In the genomic region with DNA sequence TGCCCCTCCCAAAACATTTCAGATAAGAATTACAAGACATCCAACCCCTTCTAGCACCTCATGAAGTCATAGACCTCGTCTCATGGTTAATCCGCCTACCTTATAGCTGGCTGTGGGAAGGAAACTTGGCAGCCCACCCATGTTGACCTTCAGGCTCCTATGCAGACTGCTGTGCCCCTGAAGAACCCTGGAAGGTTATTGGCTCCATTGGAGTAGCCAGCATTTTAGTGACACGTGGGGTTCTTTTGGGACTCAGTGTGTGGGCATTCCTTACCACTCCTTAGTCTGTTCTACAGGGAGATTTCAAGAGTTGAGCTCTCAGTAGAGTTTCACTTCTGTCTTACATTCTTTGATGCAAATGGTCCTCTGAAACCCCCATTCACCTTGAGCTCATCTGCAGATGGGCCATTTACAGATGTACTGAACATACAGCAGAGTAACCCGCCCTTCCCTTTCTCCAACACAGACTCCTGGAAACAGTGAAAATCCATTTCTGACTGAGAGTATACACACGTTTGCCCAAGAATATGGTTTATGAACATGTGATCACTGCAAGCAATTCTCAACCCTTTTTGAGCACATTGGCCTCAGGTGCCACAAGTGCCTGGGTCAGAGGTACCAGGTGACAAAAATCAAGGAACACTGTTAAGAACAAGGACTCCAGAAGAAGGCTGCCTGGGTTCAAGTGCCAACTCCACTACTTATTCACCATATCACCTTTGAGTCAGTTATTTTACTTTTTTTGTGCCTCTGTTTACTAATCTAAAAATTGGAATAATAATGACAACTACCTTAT, we compare ENCODE assay signal across 13 cellular contexts. TPM values are rescaled to one million over a fixed set of nuclear protein-coding genes. Genes with fewer than 3 reads are reported as not detected.
DNase-seq lines count a peak whose midpoint lies in the region; ATAC-seq and TF ChIP-seq lines count a peak whose summit lies in the region.
"Had no signal": no experiment of that assay in that cellular context is flagged by ENCODE, and none has a peak within 500 bp of the region (broad histone marks: within the 10 kb centered on the region; RNA-seq: fewer than 3 reads in every experiment).

No MANE protein-coding gene starts in this region.

- no peak for DNase-seq in CD8-positive, alpha-beta memory T cell
- peak; percentile 16 for DNase-seq in NCI-H2227 treated with DMSO at 0.1 percent for 48 hours (lab: John Stamatoyannopoulos, UW)
- DNase-seq in left ventricle myocardium inferior = no peak
- no peak for DNase-seq in tibial nerve (ENCODE audit: low spot score in 2 of 2)
- DNase-seq in uterus = no peak
- no peak for DNase-seq in natural killer cell
- DNase-seq: immature natural killer cell, NCI-H187 treated with DMSO at 0.1 percent for 48 hours had no signal

- 77 to 84% methylated on average over 5 of the region's 5 CpGs for WGBS in tibial nerve, 2 donors

- TF ChIP-seq POLR2A in tibial nerve (IDR thresholded peaks at IDR 0.05) = no peak
- TF ChIP-seq POLR2A in uterus (IDR thresholded peaks at IDR 0.05) = no peak

- H3K4me1 Mint-ChIP-seq in CD8-positive, alpha-beta memory T cell = no peaks in the 10 kb centered on the region
- no peaks in the 10 kb centered on the region for H3K4me1 Mint-ChIP-seq in natural killer cell
- H3K4me1 Mint-ChIP-seq: immature natural killer cell had no signal

- TF ChIP-seq CTCF in left ventricle myocardium inferior (IDR thresholded peaks at IDR 0.05; ENCODE audit: borderline replicate concordance) = no peak
- no peak for TF ChIP-seq CTCF in tibial nerve (IDR thresholded peaks at IDR 0.05)
- no peak for TF ChIP-seq CTCF in uterus (IDR thresholded peaks at IDR 0.05)
- TF ChIP-seq CTCF in natural killer cell (IDR thresholded peaks at IDR 0.05) = no peak

- H3K27me3 Mint-ChIP-seq in CD8-positive, alpha-beta memory T cell = peaks cover 4 to 14% of the 10 kb centered on the region in 2 donors
- H3K27me3 Mint-ChIP-seq in natural killer cell (ENCODE audit: low read depth in 2 of 2) = no peaks in the 10 kb centered on the region

- H3K27me3 ChIP-seq in CD8-positive, alpha-beta memory T cell (ENCODE audit: insufficient read depth, low read length, poor library complexity, severe bottlenecking) = no peaks in the 10 kb centered on the region
- H3K27me3 ChIP-seq in left ventricle myocardium inferior (ENCODE audit: low read depth) (peaks cover 14% of the 10 kb centered on the region), tibial nerve (no peaks in the 10 kb centered on the region), uterus (no peaks in the 10 kb centered on the region)

- no peak overlapping the region for H3K4me3 ChIP-seq in CD8-positive, alpha-beta memory T cell (ENCODE audit: low read length)
- no peak overlapping the region for H3K4me3 ChIP-seq in left ventricle myocardium inferior
- H3K4me3 ChIP-seq in tibial nerve = no peak overlapping the region
- no peak overlapping the region for H3K4me3 ChIP-seq in uterus

- H3K4me3 Mint-ChIP-seq in CD8-positive, alpha-beta memory T cell = no peak overlapping the region
- H3K4me3 Mint-ChIP-seq in natural killer cell = no peak overlapping the region
- H3K4me3 Mint-ChIP-seq: immature natural killer cell had no signal

- ATAC-seq in GM19025 (IDR thresholded peaks at IDR 0.05; ENCODE audit: low read depth, unreplicated experiment) (peak; percentile 44), HG02678 (IDR thresholded peaks at IDR 0.05; ENCODE audit: unreplicated experiment) (peak; percentile 68), natural killer cell (no peak)

- no peaks in the 10 kb centered on the region for H3K9me3 ChIP-seq in CD8-positive, alpha-beta memory T cell (ENCODE audit: low read length)
- H3K9me3 ChIP-seq in left ventricle myocardium inferior (replicated peaks) (no peaks in the 10 kb centered on the region), tibial nerve (no peaks in the 10 kb centered on the region), uterus (no peaks in the 10 kb centered on the region)

- H3K4me1 ChIP-seq in CD8-positive, alpha-beta memory T cell (ENCODE audit: insufficient read depth, low read length) = no peaks in the 10 kb centered on the region
- H3K4me1 ChIP-seq in left ventricle myocardium inferior = no peaks in the 10 kb centered on the region
- no peaks in the 10 kb centered on the region for H3K4me1 ChIP-seq in tibial nerve
- no peaks in the 10 kb centered on the region for H3K4me1 ChIP-seq in uterus

- H3K27ac ChIP-seq in CD8-positive, alpha-beta memory T cell (ENCODE audit: low read depth, low read length) = peak overlapping the region; percentile 15
- H3K27ac ChIP-seq in left ventricle myocardium inferior (replicated peaks) (no peak overlapping the region), tibial nerve (no peak overlapping the region), uterus (no peak overlapping the region)
- H3K27ac ChIP-seq: HL-60 had no signal

- intact Hi-C loops in left ventricle myocardium inferior (cut with micrococcal nuclease) = no loop called here
- intact Hi-C loops in uterus (cut with DNase I; ENCODE audit: low total_unique reads) = no loop called here
- intact Hi-C loops in natural killer cell (cut with micrococcal nuclease) = no loop called here

- no peaks in the 10 kb centered on the region for H3K9me3 Mint-ChIP-seq in CD8-positive, alpha-beta memory T cell
- H3K9me3 Mint-ChIP-seq in natural killer cell = no peaks in the 10 kb centered on the region
- H3K9me3 Mint-ChIP-seq: immature natural killer cell had no signal

- H3K27ac Mint-ChIP-seq in CD8-positive, alpha-beta memory T cell = no peak overlapping the region
- H3K27ac Mint-ChIP-seq in natural killer cell = no peak overlapping the region
- H3K27ac Mint-ChIP-seq: immature natural killer cell had no signal

- H3K36me3 Mint-ChIP-seq in CD8-positive, alpha-beta memory T cell = no peaks in the 10 kb centered on the region
- no peaks in the 10 kb centered on the region for H3K36me3 Mint-ChIP-seq in natural killer cell
- H3K36me3 Mint-ChIP-seq: immature natural killer cell had no signal

- H3K36me3 ChIP-seq in CD8-positive, alpha-beta memory T cell (ENCODE audit: insufficient read depth, low read length) = no peaks in the 10 kb centered on the region
- H3K36me3 ChIP-seq in left ventricle myocardium inferior (no peaks in the 10 kb centered on the region), tibial nerve (no peaks in the 10 kb centered on the region), uterus (no peaks in the 10 kb centered on the region)

- POLR2A ChIA-PET in CD8-positive, alpha-beta memory T cell (lab: Charles Lee) = no interaction called here

- CTCF ChIA-PET in CD8-positive, alpha-beta memory T cell (lab: Charles Lee) = no interaction called here

- no peak for TF ChIP-seq EP300 in tibial nerve (IDR thresholded peaks at IDR 0.05)

RNA-seq across cellular contexts. Expression of a gene that starts 54.0 kb away (rescaled TPM):
- not detected for total RNA-seq in CD8-positive, alpha-beta memory T cell
- not detected for polyA plus RNA-seq in CD8-positive, alpha-beta memory T cell
- not detected for total RNA-seq in left ventricle myocardium inferior
- total RNA-seq in tibial nerve = 10 to 100 TPM in 1 of 4 donors, 1 to 10 TPM in 3; 3.6 to 10.9 (median 6.5) TPM
- total RNA-seq in uterus = under 1 TPM in 1 of 4 donors, not detected in 3; 0.28 TPM
- not detected for total RNA-seq in natural killer cell
- total RNA-seq: endothelial cell of umbilical vein, SK-MEL-5 had no signal
- polyA plus RNA-seq: endothelial cell of umbilical vein, immature natural killer cell had no signal

Comparison
In these comparisons a context has a peak if more than half of its experiments do, and no peak if none do; other contexts are left out.
1. ATAC-seq: peak in GM19025 (single experiment) and HG02678 (single experiment); none in natural killer cell (0 of 3).